13 cellular contexts compared by ENCODE assay signal in genomic region chr16:21605848-21606247, GRCh38. TPM values are rescaled to one million over a fixed set of nuclear protein-coding genes. Genes with fewer than 3 reads are reported as not detected.
DNase-seq lines count a peak whose midpoint lies in the region; ATAC-seq and TF ChIP-seq lines count a peak whose summit lies in the region.
"Not testable (repeated sequence)": the region's sequence is repeated elsewhere in the genome, so short reads cannot be mapped to it uniquely, and the experiment has no call there.
"Had no signal": no experiment of that assay in that cellular context is flagged by ENCODE, and none has a peak within 500 bp of the region (broad histone marks: within the 10 kb centered on the region; RNA-seq: fewer than 3 reads in every experiment).

No MANE protein-coding gene starts in this region.

- not testable (repeated sequence) for TF ChIP-seq CTCF in PC-3 (conservative IDR thresholded peaks at IDR 0.05; ENCODE audit: low read depth, low read length); adrenal gland (IDR thresholded peaks at IDR 0.05); mucosa of descending colon (IDR thresholded peaks at IDR 0.05)

- not testable (repeated sequence) for H3K4me3 Mint-ChIP-seq in activated T-cell treated with anti-CD3 and anti-CD28 coated beads, Interleukin-2, amount 50 U/mL, for 24 hours; dendritic cell treated with granulocyte-macrophage colony-stimulating factor and Interleukin-4, amounts not matched to agents 40 ng/mL and 50 ng/mL, for 4 days

- not testable (repeated sequence) for H3F3A ChIP-seq in PC-3 (ENCODE audit: low read length, unreplicated experiment)

- H3K27ac Mint-ChIP-seq in activated T-cell treated with anti-CD3 and anti-CD28 coated beads, Interleukin-2, amount 50 U/mL, for 24 hours: peak overlapping the region; percentile 22
- H3K27ac Mint-ChIP-seq in dendritic cell treated with granulocyte-macrophage colony-stimulating factor and Interleukin-4, amounts not matched to agents 40 ng/mL and 50 ng/mL, for 4 days: peak overlapping the region; percentile 61

- H3K9me3 Mint-ChIP-seq in activated T-cell treated with anti-CD3 and anti-CD28 coated beads, Interleukin-2, amount 50 U/mL, for 24 hours; dendritic cell treated with granulocyte-macrophage colony-stimulating factor and Interleukin-4, amounts not matched to agents 40 ng/mL and 50 ng/mL, for 4 days: not testable (repeated sequence)

- H3K4me1 ChIP-seq in BLaER1 treated with 17β-estradiol and CSF1 and Interleukin-3, amounts not matched to agents 10 nM and 100 nM: peaks cover 78 to 98% (median 84%) of the 10 kb centered on the region in 10 experiments
- peaks cover 18% of the 10 kb centered on the region for H3K4me1 ChIP-seq in PC-3 (ENCODE audit: insufficient read depth, low read length)
- peaks cover 44 to 99% of the 10 kb centered on the region in 2 donors for H3K4me1 ChIP-seq in adrenal gland (replicated peaks in 1 of 2)
- H3K4me1 ChIP-seq in mucosa of descending colon (ENCODE audit: low read depth): peaks cover 17% of the 10 kb centered on the region

- H3K9ac ChIP-seq in BLaER1 treated with 17β-estradiol and CSF1 and Interleukin-3, amounts not matched to agents 10 nM and 100 nM: peak overlapping the region in 8 of 11 experiments; percentile 98 to 100 (median 99); a peak in 15 of 22 replicates
- not testable (repeated sequence) for H3K9ac ChIP-seq in PC-3 (ENCODE audit: low read length)

- TF ChIP-seq POLR2A in adrenal gland (IDR thresholded peaks at IDR 0.05): not testable (repeated sequence)

- not testable (repeated sequence) for H3K27me3 Mint-ChIP-seq in activated T-cell treated with anti-CD3 and anti-CD28 coated beads, Interleukin-2, amount 50 U/mL, for 24 hours; dendritic cell treated with granulocyte-macrophage colony-stimulating factor and Interleukin-4, amounts not matched to agents 40 ng/mL and 50 ng/mL, for 4 days

- WGBS in adrenal gland, 4 donors: 73 to 82% (median 75%) methylated on average over 8 of the region's 8 CpGs

- ATAC-seq in PC-3 (peak; percentile 53), mucosa of descending colon (peak; percentile 80)

- H3K9me3 ChIP-seq in BLaER1 treated with 17β-estradiol and CSF1 and Interleukin-3, amounts not matched to agents 10 nM and 100 nM (replicated peaks in 1 of 11); PC-3 (ENCODE audit: low read length); adrenal gland (replicated peaks in 1 of 3); mucosa of descending colon: not testable (repeated sequence)

- intact Hi-C loops in PC-3 (cut with micrococcal nuclease); adrenal gland (cut with DNase I); mucosa of descending colon (cut with DNase I, micrococcal nuclease): not testable (repeated sequence)
- intact Hi-C loops in dendritic cell treated with granulocyte-macrophage colony-stimulating factor and Interleukin-4, amounts not matched to agents 40 ng/mL and 50 ng/mL, for 4 days (cut with micrococcal nuclease): loop anchor here (2.0 to 5.0 kb wide), 2 partner anchors 13 to 36 kb away; no protein-coding TSS in a partner anchor

- H3K36me3 Mint-ChIP-seq in activated T-cell treated with anti-CD3 and anti-CD28 coated beads, Interleukin-2, amount 50 U/mL, for 24 hours (ENCODE audit: low read depth): peaks cover 20% of the 10 kb centered on the region
- H3K36me3 Mint-ChIP-seq in dendritic cell treated with granulocyte-macrophage colony-stimulating factor and Interleukin-4, amounts not matched to agents 40 ng/mL and 50 ng/mL, for 4 days (ENCODE audit: low read depth): not testable (repeated sequence)

- H3K27me3 ChIP-seq in BLaER1 treated with 17β-estradiol and CSF1 and Interleukin-3, amounts not matched to agents 10 nM and 100 nM; PC-3 (ENCODE audit: low read length); adrenal gland: not testable (repeated sequence)

- peaks cover 90% of the 10 kb centered on the region for H3K4me1 Mint-ChIP-seq in activated T-cell treated with anti-CD3 and anti-CD28 coated beads, Interleukin-2, amount 50 U/mL, for 24 hours (ENCODE audit: low read depth)
- H3K4me1 Mint-ChIP-seq in dendritic cell treated with granulocyte-macrophage colony-stimulating factor and Interleukin-4, amounts not matched to agents 40 ng/mL and 50 ng/mL, for 4 days (ENCODE audit: low read depth): peaks cover 89% of the 10 kb centered on the region

- BruUV-seq in PC-3 (replicated peaks; lab: Mats Ljungman, UMichigan): not testable (repeated sequence)

- peak overlapping the region in 6 of 10 experiments; percentile 91 to 97 (median 94); a peak in 12 of 20 replicates for H3K4me3 ChIP-seq in BLaER1 treated with 17β-estradiol and CSF1 and Interleukin-3, amounts not matched to agents 10 nM and 100 nM
- H3K4me3 ChIP-seq in PC-3 (ENCODE audit: low read length); adrenal gland; mucosa of descending colon: not testable (repeated sequence)

- peak overlapping the region in 10 of 11 experiments; percentile 51 to 100 (median 99); a peak in 19 of 22 replicates for H3K27ac ChIP-seq in BLaER1 treated with 17β-estradiol and CSF1 and Interleukin-3, amounts not matched to agents 10 nM and 100 nM
- H3K27ac ChIP-seq in PC-3 (ENCODE audit: low read length) (peak overlapping the region; percentile 46), adrenal gland (peak overlapping the region in 3 of 5 donors; percentile 10 to 71 (median 26))

- DNase-seq in PC-3 (peak; percentile 58), islet precursor cell (peak; percentile 12)
- not testable (repeated sequence) for DNase-seq in activated T-cell treated with anti-CD3 and anti-CD28 coated beads, Interleukin-2, amount 50 U/mL, for 24 hours; adrenal gland; mucosa of descending colon

- peaks cover 23 to 95% (median 85%) of the 10 kb centered on the region in 11 experiments; a peak in 18 of 22 replicates for H4K20me1 ChIP-seq in BLaER1 treated with 17β-estradiol and CSF1 and Interleukin-3, amounts not matched to agents 10 nM and 100 nM
- peaks cover 13% of the 10 kb centered on the region for H4K20me1 ChIP-seq in PC-3 (ENCODE audit: low read length)

- H2AFZ ChIP-seq in PC-3 (ENCODE audit: low read length): not testable (repeated sequence)

- CTCF ChIA-PET in PC-3 (lab: Charles Lee): not testable (repeated sequence)

- H3K9me2 ChIP-seq in PC-3 (replicated peaks; ENCODE audit: low read length): not testable (repeated sequence)

- H3K4me2 ChIP-seq in BLaER1 treated with 17β-estradiol and CSF1 and Interleukin-3, amounts not matched to agents 10 nM and 100 nM: peak overlapping the region in 10 of 11 experiments; percentile 79 to 99 (median 93); a peak in 19 of 22 replicates
- peak overlapping the region; percentile 9; the same call in 1 of the 2 replicates for H3K4me2 ChIP-seq in PC-3 (ENCODE audit: low read length)

- H3K79me2 ChIP-seq in PC-3 (ENCODE audit: low read length): peaks cover 100% of the 10 kb centered on the region

- POLR2A ChIA-PET in PC-3 (lab: Charles Lee; ENCODE audit: unreplicated experiment): not testable (repeated sequence)

- peaks cover 15 to 97% (median 73%) of the 10 kb centered on the region in 11 experiments; a peak in 20 of 22 replicates for H3K36me3 ChIP-seq in BLaER1 treated with 17β-estradiol and CSF1 and Interleukin-3, amounts not matched to agents 10 nM and 100 nM
- H3K36me3 ChIP-seq in PC-3 (ENCODE audit: low read depth, low read length); adrenal gland (replicated peaks in 1 of 2); mucosa of descending colon (ENCODE audit: low read depth): not testable (repeated sequence)

RNA-seq across cellular contexts. Expression of gene METTL9, which starts 6.5 kb away (rescaled TPM):
- total RNA-seq in PC-3 (2014; rRNA removed): 133 and 180 TPM in 2 replicates
- total RNA-seq in adrenal gland: 100 to 1,000 TPM; 126 to 311 (median 223) TPM
- polyA plus RNA-seq in adrenal gland: 100 to 1,000 TPM in 1 of 3 donors, 10 to 100 TPM in 2; 35.7 to 129 (median 45.0) TPM
- 10 to 100 TPM; 60.8 to 76.5 (median 62.8) TPM for total RNA-seq in mucosa of descending colon

RNA-seq across cellular contexts. Expression of gene IGSF6, which starts 46.6 kb away (rescaled TPM):
- total RNA-seq in PC-3 (2014; rRNA removed) (0.36 TPM in 1 of 2 replicates, not detected in the other), adrenal gland (10 to 100 TPM in 4 of 8 donors, 1 to 10 TPM in 4; 3.9 to 35.6 (median 11.2) TPM), mucosa of descending colon (1 to 10 TPM; 3.5 to 7.3 (median 4.6) TPM)
- polyA plus RNA-seq in adrenal gland: 10 to 100 TPM in 1 of 3 donors, 1 to 10 TPM in 2; 3.3 to 23.8 (median 3.6) TPM
- total RNA-seq: Calu3, GM23338, HFFc6, HT1080 had no signal
- polyA plus RNA-seq: A549, BJ had no signal

RNA-seq across cellular contexts. Expression of gene OTOA, which starts 57.9 kb away (rescaled TPM):
- total RNA-seq in PC-3 (2014; rRNA removed) (not detected in 2 replicates), adrenal gland (1 to 10 TPM in 3 of 8 donors, under 1 TPM in 3, not detected in 2; 0.18 to 1.9 (median 0.75) TPM), mucosa of descending colon (under 1 TPM; 0.14 to 0.36 (median 0.25) TPM)
- polyA plus RNA-seq in adrenal gland: 1 to 10 TPM in 1 of 3 donors, under 1 TPM in 2; 0.16 to 2.6 (median 0.71) TPM
- total RNA-seq: HFFc6 had no signal

Comparison
In these comparisons a context has a peak if more than half of its experiments do, and no peak if none do; other contexts are left out.
1. H3K27ac ChIP-seq: peak in every context shown above with its lines; median percentile 99 in BLaER1 treated with 17β-estradiol and CSF1 and Interleukin-3, amounts not matched to agents 10 nM and 100 nM; 46 in PC-3; 26 in adrenal gland.